ENCODE assay signal across 26 cellular contexts in the genomic region with DNA sequence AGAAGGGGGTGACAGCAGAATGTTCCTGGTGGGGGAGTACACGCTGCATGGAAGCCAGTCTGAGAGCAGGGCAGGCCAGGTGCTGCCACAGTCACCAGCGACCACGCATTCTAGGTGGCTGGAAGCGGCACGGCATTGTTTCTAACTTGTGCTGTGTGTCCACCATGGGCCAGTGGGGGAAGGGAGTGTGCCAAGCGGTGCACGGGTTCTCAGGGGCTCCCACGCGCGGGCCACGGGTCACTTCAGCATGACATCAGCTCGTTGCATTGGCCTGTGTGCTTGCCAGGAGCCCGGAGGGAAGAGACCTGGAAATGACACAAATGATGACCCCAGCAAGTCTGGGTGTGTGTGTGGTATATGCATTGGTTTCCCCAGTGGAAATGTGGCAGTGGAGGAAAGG.
"Had no signal": no experiment of that assay in that cellular context is flagged by ENCODE, and none has a peak within 500 bp of the region (broad histone marks: within the 10 kb centered on the region; RNA-seq: fewer than 3 reads in every experiment).

No MANE protein-coding gene starts in this region.

- H3K9me3 Mint-ChIP-seq: central memory CD8-positive, alpha-beta T cell; effector memory CD8-positive, alpha-beta T cell; memory B cell; mesothelial cell of epicardium; naive B cell; natural killer cell treated with Interleukin-12 subunit alpha and Interleukin-12 subunit beta and Interleukin-15 and Interleukin-18, amount 100 ng/mL, for 72 hours; neural crest cell; stimulated activated naive CD8-positive, alpha-beta T cell treated with anti-CD3 and anti-CD28 coated beads, Interleukin-15, amount 100 ng/mL, for 72 hours had no signal

- H3K27me3 ChIP-seq: gastrocnemius medialis, right atrium auricular region, sigmoid colon, spleen, testis, tibial artery, upper lobe of left lung had no signal

- FAIRE-seq: endometrium, keratinocyte had no signal

- H3K27ac ChIP-seq: prostate gland, right atrium auricular region, testis, tibial artery had no signal

- H3K36me3 ChIP-seq: gastrocnemius medialis, prostate gland, right atrium auricular region, sigmoid colon, tibial artery had no signal

- H3K27ac Mint-ChIP-seq: effector memory CD8-positive, alpha-beta T cell; memory B cell; mesothelial cell of epicardium; naive B cell; natural killer cell treated with Interleukin-12 subunit alpha and Interleukin-12 subunit beta and Interleukin-15 and Interleukin-18, amount 100 ng/mL, for 72 hours; stimulated activated naive CD8-positive, alpha-beta T cell treated with anti-CD3 and anti-CD28 coated beads, Interleukin-15, amount 100 ng/mL, for 72 hours had no signal

- H3K27me3 Mint-ChIP-seq: central memory CD8-positive, alpha-beta T cell; effector memory CD8-positive, alpha-beta T cell; memory B cell; naive B cell; natural killer cell treated with Interleukin-12 subunit alpha and Interleukin-12 subunit beta and Interleukin-15 and Interleukin-18, amount 100 ng/mL, for 72 hours; stimulated activated naive CD8-positive, alpha-beta T cell treated with anti-CD3 and anti-CD28 coated beads, Interleukin-15, amount 100 ng/mL, for 72 hours had no signal

- H3K9me3 ChIP-seq: gastrocnemius medialis, lower lobe of right lung, mucosa of descending colon, prostate gland, right atrium auricular region, sigmoid colon, spleen, testis, tibial artery, upper lobe of left lung had no signal

- H3K4me1 Mint-ChIP-seq: stimulated activated naive CD8-positive, alpha-beta T cell treated with anti-CD3 and anti-CD28 coated beads, Interleukin-15, amount 100 ng/mL, for 72 hours had no signal

- DNase-seq: cortex of kidney; effector memory CD8-positive, alpha-beta T cell; foreskin fibroblast; gastrocnemius medialis; head of caudate nucleus; left ventricle myocardium superior; lower lobe of right lung; naive B cell; sigmoid colon; spleen; stimulated activated naive CD4-positive, alpha-beta T cell; stimulated activated naive CD8-positive, alpha-beta T cell treated with anti-CD3 and anti-CD28 coated beads, Interleukin-15, amount 100 ng/mL, for 72 hours; testis; tibial artery; upper lobe of left lung had no signal

- ATAC-seq: effector memory CD8-positive, alpha-beta T cell; gastrocnemius medialis; left ventricle myocardium superior; lower lobe of right lung; mucosa of descending colon; natural killer cell treated with Interleukin-12 subunit alpha and Interleukin-12 subunit beta and Interleukin-15 and Interleukin-18, amount 100 ng/mL, for 72 hours; stimulated activated naive CD8-positive, alpha-beta T cell treated with anti-CD3 and anti-CD28 coated beads, Interleukin-15, amount 100 ng/mL, for 72 hours had no signal

- H3K4me3 Mint-ChIP-seq: central memory CD8-positive, alpha-beta T cell; effector memory CD8-positive, alpha-beta T cell; memory B cell; mesothelial cell of epicardium; naive B cell; natural killer cell treated with Interleukin-12 subunit alpha and Interleukin-12 subunit beta and Interleukin-15 and Interleukin-18, amount 100 ng/mL, for 72 hours; neural crest cell; stimulated activated naive CD8-positive, alpha-beta T cell treated with anti-CD3 and anti-CD28 coated beads, Interleukin-15, amount 100 ng/mL, for 72 hours had no signal

- H3K36me3 Mint-ChIP-seq: natural killer cell treated with Interleukin-12 subunit alpha and Interleukin-12 subunit beta and Interleukin-15 and Interleukin-18, amount 100 ng/mL, for 72 hours had no signal

- H3K4me3 ChIP-seq: gastrocnemius medialis, lower lobe of right lung, mucosa of descending colon, prostate gland, right atrium auricular region, sigmoid colon, skin epidermis, spleen, testis, tibial artery, upper lobe of left lung had no signal
